11 cellular contexts compared by ENCODE assay signal in the genomic region with DNA sequence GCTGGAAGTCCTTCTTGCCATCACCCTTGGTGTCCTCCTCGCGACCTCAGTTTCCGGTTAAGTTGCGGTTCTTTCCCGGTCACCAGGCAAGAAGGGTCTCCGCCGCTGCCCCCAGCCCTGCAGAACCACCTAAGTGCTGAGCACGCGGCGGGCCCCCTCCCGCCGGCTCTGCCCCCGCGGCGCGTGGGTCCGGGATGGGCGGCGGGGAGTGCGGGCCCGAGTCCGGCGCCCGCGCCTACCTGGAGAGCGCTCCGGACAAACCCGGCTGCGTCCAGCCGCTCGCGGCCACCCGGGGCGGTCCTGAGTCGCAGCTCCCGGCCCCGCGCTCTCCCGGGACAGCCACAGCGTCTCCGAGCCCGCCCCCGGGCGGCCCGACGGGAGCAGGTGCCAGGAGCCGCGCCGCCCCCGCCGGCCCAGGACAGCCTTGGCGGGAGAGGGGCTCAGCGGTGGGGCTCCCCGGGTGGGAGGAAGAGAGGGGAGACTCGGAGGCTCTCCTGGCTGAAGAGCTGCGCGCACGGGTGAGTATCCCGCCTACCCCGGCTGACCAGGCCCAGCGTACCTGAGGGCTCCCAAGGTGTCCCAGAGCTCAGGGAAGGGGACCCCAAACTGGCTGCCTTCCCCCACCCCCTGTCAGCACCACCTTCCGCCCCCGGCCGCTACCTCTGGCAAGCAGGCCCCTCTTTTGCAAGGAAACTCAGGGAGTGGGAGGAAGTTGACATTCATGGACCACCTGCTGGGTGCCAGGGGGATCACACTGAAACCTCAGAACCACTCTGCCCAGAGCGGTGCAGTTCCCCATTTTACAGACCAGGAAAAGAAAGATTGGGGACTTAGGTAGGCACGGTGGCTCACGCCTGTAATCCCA. TPM values are rescaled to one million over a fixed set of nuclear protein-coding genes. Genes with fewer than 3 reads are reported as not detected.
DNase-seq lines count a peak whose midpoint lies in the region; ATAC-seq, FAIRE-seq and TF ChIP-seq lines count a peak whose summit lies in the region.
"Had no signal": no experiment of that assay in that cellular context is flagged by ENCODE, and none has a peak within 500 bp of the region (broad histone marks: within the 10 kb centered on the region; RNA-seq: fewer than 3 reads in every experiment).

No MANE protein-coding gene starts in this region.

- H3K4me1 Mint-ChIP-seq in astrocyte (ENCODE audit: low read depth, unreplicated experiment) = no peaks in the 10 kb centered on the region
- H3K4me1 Mint-ChIP-seq: activated T-helper 17 cell treated with anti-CD3 and anti-CD28 coated beads, Interleukin-2, amount 50 U/mL, for 72 hours had no signal

- intact Hi-C loops in Right ventricle myocardium inferior (cut with DNase I) = no loop called here
- intact Hi-C loops in cardiac septum (cut with DNase I) = no loop called here
- intact Hi-C loops in left lung (cut with DNase I) = no loop called here
- intact Hi-C loops in vagina (cut with DNase I) = no loop called here

- TF ChIP-seq POLR2A in vagina (IDR thresholded peaks at IDR 0.05) = no peak

- H3K4me3 ChIP-seq in astrocyte (ENCODE audit: insufficient read depth, low read depth, low read length) (peak overlapping the region; percentile 48), left lung (peak overlapping the region in 1 of 2 donors; percentile 6), vagina (peak overlapping the region; percentile 11 to 27)

- H4K20me1 ChIP-seq in astrocyte (ENCODE audit: insufficient read depth, low read length) = no peaks in the 10 kb centered on the region

- H3K9me3 Mint-ChIP-seq in astrocyte (ENCODE audit: unreplicated experiment) = no peaks in the 10 kb centered on the region
- H3K9me3 Mint-ChIP-seq: activated T-helper 17 cell treated with anti-CD3 and anti-CD28 coated beads, Interleukin-2, amount 50 U/mL, for 72 hours had no signal

- H3K27ac ChIP-seq in astrocyte (ENCODE audit: low read depth, low read length) (no peak overlapping the region), left lung (no peak overlapping the region), vagina (no peak overlapping the region)
- H3K27ac ChIP-seq: neutrophil had no signal

- DNase-seq in Right ventricle myocardium inferior (ENCODE audit: missing footprints) (no peak), cardiac septum (ENCODE audit: low spot score) (no peak), astrocyte (ENCODE audit: low read depth) (no peak), left lung (peak in 1 of 2 donors; percentile 83), vagina (ENCODE audit: extremely low spot score in 2 of 2) (no peak), NCI-H1092 (lab: John Stamatoyannopoulos, UW) (no peak)
- DNase-seq in central memory CD4-positive, alpha-beta T cell = no peak

- H3K9me3 ChIP-seq in astrocyte (ENCODE audit: insufficient read depth, low read depth, low read length) = no peaks in the 10 kb centered on the region
- H3K9me3 ChIP-seq in left lung = no peaks in the 10 kb centered on the region
- H3K9me3 ChIP-seq in vagina = no peaks in the 10 kb centered on the region
- H3K9me3 ChIP-seq: neutrophil had no signal

- H3K36me3 Mint-ChIP-seq in astrocyte (ENCODE audit: low read depth, unreplicated experiment) = no peaks in the 10 kb centered on the region

- H3K79me2 ChIP-seq in astrocyte (ENCODE audit: insufficient read depth, low read length) = no peaks in the 10 kb centered on the region

- H3K27me3 Mint-ChIP-seq in astrocyte (ENCODE audit: low read depth, unreplicated experiment) = peaks cover 48% of the 10 kb centered on the region

- H2AFZ ChIP-seq in astrocyte (ENCODE audit: low read depth, low read length) = peak overlapping the region; percentile 45

- H3K27me3 ChIP-seq in astrocyte (ENCODE audit: insufficient read depth, low read length) (peaks cover 11% of the 10 kb centered on the region), left lung (peaks cover 12 to 47% of the 10 kb centered on the region in 2 donors), vagina (peaks cover 9% of the 10 kb centered on the region)

- H3K36me3 ChIP-seq in astrocyte (ENCODE audit: insufficient read depth, low read length) (no peaks in the 10 kb centered on the region), left lung (no peaks in the 10 kb centered on the region), vagina (no peaks in the 10 kb centered on the region)
- H3K36me3 ChIP-seq: neutrophil had no signal

- ATAC-seq in Right ventricle myocardium inferior (peak; percentile 37), left lung (peak; percentile 85), HG03175 (IDR thresholded peaks at IDR 0.05; ENCODE audit: unreplicated experiment) (no peak)
- ATAC-seq: activated T-helper 17 cell treated with anti-CD3 and anti-CD28 coated beads, Interleukin-2, amount 50 U/mL, for 72 hours had no signal

- H3K4me3 Mint-ChIP-seq in astrocyte (ENCODE audit: unreplicated experiment) = no peak overlapping the region
- H3K4me3 Mint-ChIP-seq: activated T-helper 17 cell treated with anti-CD3 and anti-CD28 coated beads, Interleukin-2, amount 50 U/mL, for 72 hours had no signal

- TF ChIP-seq CTCF in astrocyte (IDR thresholded peaks at IDR 0.05; ENCODE audit: insufficient read depth, low read depth, low read length) (no peak), left lung (IDR thresholded peaks at IDR 0.05) (no peak), vagina (IDR thresholded peaks at IDR 0.05) (no peak)

- no peak overlapping the region for H3K9ac ChIP-seq in astrocyte (ENCODE audit: low read length)

- H3K27ac Mint-ChIP-seq in astrocyte (ENCODE audit: unreplicated experiment) = no peak overlapping the region
- H3K27ac Mint-ChIP-seq: activated T-helper 17 cell treated with anti-CD3 and anti-CD28 coated beads, Interleukin-2, amount 50 U/mL, for 72 hours had no signal

- no peaks in the 10 kb centered on the region for H3K4me1 ChIP-seq in astrocyte (ENCODE audit: insufficient read depth, low read length)
- H3K4me1 ChIP-seq in left lung = peaks cover 0 to 17% of the 10 kb centered on the region in 2 donors
- H3K4me1 ChIP-seq in vagina = peaks cover 20% of the 10 kb centered on the region

- H3K4me2 ChIP-seq in astrocyte (ENCODE audit: low read length) = peak overlapping the region; percentile 77

- no peak for FAIRE-seq in astrocyte (lab: Jason Lieb, UNC)
- FAIRE-seq: HTR-8/SVneo had no signal

RNA-seq across cellular contexts. Expression of a gene that starts 22.2 kb away (rescaled TPM):
- 0.73 TPM for total RNA-seq in Right ventricle myocardium inferior
- 0.43 TPM for total RNA-seq in cardiac septum
- 0.19 and 0.23 TPM in 2 replicates for total RNA-seq in astrocyte
- 1 to 10 TPM in 1 of 2 donors, under 1 TPM in 1; 0.58 to 1.2 TPM for total RNA-seq in left lung
- total RNA-seq in vagina = 0.49 TPM

RNA-seq across cellular contexts. Expression of a gene that starts 25.7 kb away (rescaled TPM):
- total RNA-seq in Right ventricle myocardium inferior (0.11 TPM), cardiac septum (0.13 TPM), astrocyte (0.36 and 0.39 TPM in 2 replicates), left lung (under 1 TPM; 0.31 to 0.50 TPM), vagina (0.49 TPM)

RNA-seq across cellular contexts. Expression of a gene that starts 40.0 kb away (rescaled TPM):
- 5.0 TPM for total RNA-seq in Right ventricle myocardium inferior
- total RNA-seq in cardiac septum = 4.5 TPM
- total RNA-seq in astrocyte = 5.4 and 5.5 TPM in 2 replicates
- total RNA-seq in left lung = 10 to 100 TPM; 21.6 TPM
- total RNA-seq in vagina = 8.1 TPM

RNA-seq across cellular contexts. Expression of a gene that starts 48.6 kb away (rescaled TPM):
- total RNA-seq in Right ventricle myocardium inferior (22.0 TPM), cardiac septum (17.3 TPM), astrocyte (23.6 and 25.5 TPM in 2 replicates), left lung (10 to 100 TPM; 39.9 to 46.8 TPM), vagina (63.1 TPM)

RNA-seq across cellular contexts. Expression of a gene that starts 50.0 kb away (rescaled TPM):
- total RNA-seq in Right ventricle myocardium inferior = 0.11 TPM
- not detected for total RNA-seq in cardiac septum
- not detected in 2 replicates for total RNA-seq in astrocyte
- not detected for total RNA-seq in left lung
- total RNA-seq in vagina = 1.2 TPM
